In genomic region chr7:68269410-68269809, GRCh38 we compare ENCODE assay signal across 13 cellular contexts.
DNase-seq lines count a peak whose midpoint lies in the region; ATAC-seq and TF ChIP-seq lines count a peak whose summit lies in the region.
"Had no signal": no experiment of that assay in that cellular context is flagged by ENCODE, and none has a peak within 500 bp of the region (broad histone marks: within the 10 kb centered on the region; RNA-seq: fewer than 3 reads in every experiment).

No MANE protein-coding gene starts in this region.

- no peak overlapping the region for H4K8ac ChIP-seq in neuronal stem cell (ENCODE audit: low read depth, low read length)

- H3K9me3 ChIP-seq in neuronal stem cell (replicated peaks in 1 of 2; ENCODE audit: control insufficient read depth in 2 of 2, insufficient read depth in 1 of 2, low read depth in 1 of 2, low read length in 2 of 2) = peaks cover 0 to 13% of the 10 kb centered on the region in 2 donors

- no peak for TF ChIP-seq CTCF in epithelial cell of proximal tubule (conservative IDR thresholded peaks at IDR 0.05; ENCODE audit: low read depth, low read length)

- H2BK120ac ChIP-seq in neuronal stem cell (ENCODE audit: low read depth, low read length) = no peak overlapping the region

- H3K36me3 ChIP-seq in neuronal stem cell (replicated peaks in 1 of 2; ENCODE audit: control insufficient read depth in 2 of 2, insufficient read depth in 2 of 2, low read length in 2 of 2) = no peaks in the 10 kb centered on the region

- no peak overlapping the region for H3K4me2 ChIP-seq in neuronal stem cell (ENCODE audit: insufficient read depth, low read length, poor library complexity, severe bottlenecking)

- no peak overlapping the region for H4K91ac ChIP-seq in neuronal stem cell (ENCODE audit: low read depth, low read length, poor library complexity)

- DNase-seq in AG08395 (ENCODE audit: low spot score) (peak; percentile 82), NCI-H2029 treated with DMSO at 0.1 percent for 48 hours (lab: John Stamatoyannopoulos, UW) (peak; percentile 50), epithelial cell of proximal tubule (ENCODE audit: low read depth) (peak; percentile 76), neuronal stem cell (ENCODE audit: low spot score) (no peak)
- DNase-seq: activated T-cell treated with anti-CD3 and anti-CD28 coated beads for 4 hours; HFFc6; Right ventricle myocardium superior; stimulated activated naive CD4-positive, alpha-beta T cell had no signal

- H3K18ac ChIP-seq in neuronal stem cell (ENCODE audit: low read length) = no peak overlapping the region

- H3K9ac ChIP-seq in neuronal stem cell (ENCODE audit: low read depth, low read length, poor library complexity) = no peak overlapping the region

- H2AFZ ChIP-seq in neuronal stem cell (ENCODE audit: low read length) = no peak overlapping the region

- no peak for ATAC-seq in GM18517 (IDR thresholded peaks at IDR 0.05; ENCODE audit: unreplicated experiment)
- ATAC-seq in GM19324 (IDR thresholded peaks at IDR 0.05; ENCODE audit: low FRiP score, unreplicated experiment) = no peak
- no peak for ATAC-seq in GM19397 (IDR thresholded peaks at IDR 0.05; ENCODE audit: unreplicated experiment)
- ATAC-seq in GM19452 (IDR thresholded peaks at IDR 0.05; ENCODE audit: unreplicated experiment) = no peak
- ATAC-seq: esophagus mucosa had no signal

- H2BK12ac ChIP-seq in neuronal stem cell (ENCODE audit: low read length) = no peak overlapping the region

- no CpG with 5 or more reads among the region's 1 CpG for WGBS in neuronal stem cell (ENCODE audit: extremely low coverage in 2 of 2, insufficient read length in 2 of 2, insufficient replicate concordance in 1 of 2), 2 donors

- no peak overlapping the region for H2AK5ac ChIP-seq in neuronal stem cell (ENCODE audit: low read depth, low read length)

- H3K14ac ChIP-seq in neuronal stem cell (ENCODE audit: low read length) = peak overlapping the region; percentile 6

- peaks cover 0 to 2% of the 10 kb centered on the region in 2 donors for H3K4me1 ChIP-seq in neuronal stem cell (ENCODE audit: control insufficient read depth in 2 of 2, insufficient read depth in 1 of 2, low read depth in 1 of 2, low read length in 2 of 2)

- no peaks in the 10 kb centered on the region for H3K79me1 ChIP-seq in neuronal stem cell (ENCODE audit: low read depth, low read length)

- no peak overlapping the region for H2BK15ac ChIP-seq in neuronal stem cell (ENCODE audit: low read length)

- no peak overlapping the region for H3K4me3 ChIP-seq in epithelial cell of proximal tubule (ENCODE audit: low read depth, low read length)
- no peak overlapping the region for H3K4me3 ChIP-seq in neuronal stem cell (ENCODE audit: low read length in 2 of 2)

- H3K23ac ChIP-seq in neuronal stem cell (ENCODE audit: low read depth, low read length, poor library complexity) = no peak overlapping the region

- H2BK5ac ChIP-seq in neuronal stem cell (ENCODE audit: low read length) = no peak overlapping the region

- no peak overlapping the region for H3K27ac ChIP-seq in neuronal stem cell (replicated peaks; ENCODE audit: low read length)

- H3K27me3 ChIP-seq in neuronal stem cell (ENCODE audit: control insufficient read depth in 3 of 3, insufficient read depth in 3 of 3, low read depth in 1 of 3, low read length in 3 of 3) = no peaks in the 10 kb centered on the region

- no peak overlapping the region for H3K4ac ChIP-seq in neuronal stem cell (ENCODE audit: low read length)
